Comparison of ENCODE assay signal across 9 cellular contexts in the genomic region with DNA sequence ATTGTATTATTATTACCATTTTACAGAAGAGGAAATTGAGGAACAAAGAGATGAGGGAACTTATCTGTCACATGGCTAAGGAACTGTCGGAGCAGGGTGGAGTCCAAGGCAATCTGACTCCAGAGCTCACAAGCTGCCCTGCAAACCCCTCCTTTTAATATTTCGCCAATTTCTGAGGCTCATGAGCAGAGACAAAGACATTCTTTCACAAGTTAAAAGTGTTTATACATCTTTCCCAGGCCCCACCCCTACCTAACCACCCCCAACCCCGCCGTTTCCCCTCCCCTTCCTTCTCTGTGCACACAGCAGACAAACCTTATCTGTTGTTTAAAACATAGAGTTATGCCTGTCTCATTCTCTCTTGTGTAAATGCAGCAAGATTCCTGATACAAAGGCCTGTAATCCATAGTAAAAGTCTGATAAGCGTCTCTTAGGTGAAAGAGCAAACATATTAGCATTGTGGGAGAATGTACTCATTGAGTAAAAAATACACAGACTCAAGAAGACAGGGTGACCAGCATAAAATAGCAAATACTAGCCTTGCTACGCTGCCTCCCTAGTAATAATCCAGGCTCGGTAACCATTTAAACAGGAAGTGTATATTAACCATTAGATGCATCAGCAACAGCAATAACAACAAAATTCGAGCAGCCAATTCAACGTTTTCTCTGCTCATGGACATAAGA. TPM values are rescaled to one million over a fixed set of nuclear protein-coding genes. Genes with fewer than 3 reads are reported as not detected.
DNase-seq lines count a peak whose midpoint lies in the region; ATAC-seq, FAIRE-seq and TF ChIP-seq lines count a peak whose summit lies in the region.
"Had no signal": no experiment of that assay in that cellular context is flagged by ENCODE, and none has a peak within 500 bp of the region (broad histone marks: within the 10 kb centered on the region; RNA-seq: fewer than 3 reads in every experiment).

No MANE protein-coding gene starts in this region.

- intact Hi-C loops in pancreas (cut with DNase I), result no loop called here

- H3K27me3 Mint-ChIP-seq in T-helper 17 cell, result no peaks in the 10 kb centered on the region
- no peaks in the 10 kb centered on the region for H3K27me3 Mint-ChIP-seq in endodermal cell (ENCODE audit: insufficient read depth)

- H3K4me1 ChIP-seq in fibroblast of lung (ENCODE audit: control insufficient read depth, extremely low read depth, insufficient read depth, low read length), result peaks cover 10% of the 10 kb centered on the region
- H3K4me1 ChIP-seq in pancreas, result no peaks in the 10 kb centered on the region
- H3K4me1 ChIP-seq in endodermal cell (ENCODE audit: control insufficient read depth, insufficient read depth, low read length), result peaks cover 16% of the 10 kb centered on the region

- ATAC-seq in T-helper 17 cell, result peak; percentile 75
- peak in 3 of 4 donors; percentile 27 to 62 (median 54) for ATAC-seq in pancreas

- H3K27ac Mint-ChIP-seq in T-helper 17 cell, result peak overlapping the region; percentile 89
- H3K27ac Mint-ChIP-seq in endodermal cell, result no peak overlapping the region

- no peak overlapping the region for H3K4me3 ChIP-seq in fibroblast of lung (replicated peaks in 1 of 4; ENCODE audit: control extremely low read depth in 1 of 4, insufficient read depth in 1 of 4, low read depth in 3 of 4, low read length in 4 of 4)
- no peak overlapping the region for H3K4me3 ChIP-seq in pancreas
- no peak overlapping the region for H3K4me3 ChIP-seq in endodermal cell (ENCODE audit: low read length)

- H3K27ac ChIP-seq in fibroblast of lung (ENCODE audit: insufficient read depth, low read length) (no peak overlapping the region), pancreas (no peak overlapping the region), endodermal cell (ENCODE audit: low read depth, low read length) (no peak overlapping the region)

- TF ChIP-seq CTCF in fibroblast of lung (conservative IDR thresholded peaks at IDR 0.05 in 1 of 2, IDR thresholded peaks at IDR 0.05 in 1 of 2; ENCODE audit: low read depth in 1 of 2, low read length in 2 of 2) (no peak), pancreas (IDR thresholded peaks at IDR 0.05) (no peak), endodermal cell (conservative IDR thresholded peaks at IDR 0.05) (no peak)

- H3K79me2 ChIP-seq in fibroblast of lung (ENCODE audit: control insufficient read depth, insufficient read depth, low read length), result peaks cover 2% of the 10 kb centered on the region

- H3K9ac ChIP-seq in fibroblast of lung (ENCODE audit: insufficient read depth, low read length) (no peak overlapping the region), endodermal cell (ENCODE audit: extremely low read depth, low read length, poor library complexity, severe bottlenecking) (no peak overlapping the region)

- H3K4me3 Mint-ChIP-seq in T-helper 17 cell, result peak overlapping the region; percentile 78
- no peak overlapping the region for H3K4me3 Mint-ChIP-seq in endodermal cell

- H3K36me3 ChIP-seq in fibroblast of lung (ENCODE audit: control insufficient read depth, insufficient read depth, low read length), result no peaks in the 10 kb centered on the region
- H3K36me3 ChIP-seq in pancreas, result no peaks in the 10 kb centered on the region
- H3K36me3 ChIP-seq in endodermal cell (ENCODE audit: control insufficient read depth, insufficient read depth, low read length), result peaks cover 28% of the 10 kb centered on the region

- no peaks in the 10 kb centered on the region for H3K9me3 Mint-ChIP-seq in endodermal cell

- H3K4me2 ChIP-seq in fibroblast of lung (ENCODE audit: extremely low read depth, insufficient read depth, low read length), result no peak overlapping the region

- H3K4me1 Mint-ChIP-seq in T-helper 17 cell (peaks cover 38% of the 10 kb centered on the region), endodermal cell (peaks cover 50% of the 10 kb centered on the region)

- H3K27me3 ChIP-seq in fibroblast of lung (ENCODE audit: control insufficient read depth, insufficient read depth, low read length), result no peaks in the 10 kb centered on the region
- H3K27me3 ChIP-seq in pancreas, result no peaks in the 10 kb centered on the region
- H3K27me3 ChIP-seq in endodermal cell (ENCODE audit: control insufficient read depth, insufficient read depth, low read length, poor library complexity, severe bottlenecking), result no peaks in the 10 kb centered on the region

- WGBS in pancreas, 2 donors, result 16 to 21% methylated on average over 9 of the region's 9 CpGs
- 85 to 90% methylated on average over 6 to 9 of the region's 9 CpGs for WGBS in endodermal cell (ENCODE audit: insufficient coverage in 1 of 2, insufficient read length in 1 of 2), 2 experiments

- DNase-seq in H4 (ENCODE audit: low spot score) (peak; percentile 76), T-helper 17 cell (no peak), fibroblast of lung (ENCODE audit: low read depth in 2 of 2) (peak; percentile 39 to 53), pancreas (no peak), NCI-H1105 (lab: John Stamatoyannopoulos, UW) (no peak), endodermal cell (no peak), kidney glomerular epithelial cell (lab: John Stamatoyannopoulos, UW) (no peak)
- no peak for DNase-seq in activated CD4-positive, CD25-positive, alpha-beta regulatory T cell treated with anti-CD3 and anti-CD28 coated beads, Interleukin-2, amount 50 U/mL, for 72 hours
- DNase-seq: DND-41 had no signal

- no peak overlapping the region for H2AFZ ChIP-seq in fibroblast of lung (ENCODE audit: low read length)

- no peaks in the 10 kb centered on the region for H3K9me3 ChIP-seq in T-helper 17 cell (ENCODE audit: control insufficient read depth, low read length, poor library complexity, severe bottlenecking)
- H3K9me3 ChIP-seq in fibroblast of lung (ENCODE audit: control insufficient read depth, insufficient read depth, low read depth, low read length), result no peaks in the 10 kb centered on the region
- H3K9me3 ChIP-seq in pancreas, result no peaks in the 10 kb centered on the region
- peaks cover 16% of the 10 kb centered on the region for H3K9me3 ChIP-seq in endodermal cell (ENCODE audit: control insufficient read depth, low read length)

- H3K36me3 Mint-ChIP-seq in T-helper 17 cell (ENCODE audit: low read depth) (peaks cover 2% of the 10 kb centered on the region), endodermal cell (ENCODE audit: low read depth) (peaks cover 18% of the 10 kb centered on the region)

- no peaks in the 10 kb centered on the region for H4K20me1 ChIP-seq in fibroblast of lung (ENCODE audit: control insufficient read depth, extremely low read depth, insufficient read depth, low read length)

- no peak for FAIRE-seq in pancreas (lab: Jason Lieb, UNC)

RNA-seq across cellular contexts. Expression of a gene that starts 44.2 kb away (rescaled TPM):
- total RNA-seq in H4 (2014; rRNA removed; shearing (Covaris generic)), result 103 and 110 TPM in 2 replicates
- total RNA-seq in T-helper 17 cell, result 10 to 100 TPM; 70.7 to 88.2 TPM
- total RNA-seq in fibroblast of lung, result 12.8 and 21.0 TPM in 2 replicates
- 9.6 and 16.4 TPM in 2 replicates for polyA plus RNA-seq in fibroblast of lung
- 7.5 and 10.2 TPM in 2 replicates for polyA plus RNA-seq in fibroblast of lung (2012)
- polyA minus RNA-seq in fibroblast of lung (ENCODE audit: low replicate concordance), result 32.6 and 53.8 TPM in 2 replicates
- total RNA-seq in pancreas, result 1 to 10 TPM; 1.2 to 2.3 (median 1.4) TPM
- polyA plus RNA-seq in pancreas, result 1 to 10 TPM; 1.1 to 1.8 TPM
- 10 to 100 TPM; 74.1 to 87.3 TPM for total RNA-seq in endodermal cell
- polyA plus RNA-seq in endodermal cell (2013, experiment 1 of 2), result 83.9 TPM
- polyA plus RNA-seq in endodermal cell (2013, experiment 2 of 2), result 76.5 TPM

Comparison
In these comparisons a context has a peak if more than half of its experiments do, and no peak if none do; other contexts are left out.
1. DNase-seq: peak in H4 (single experiment) and fibroblast of lung (2 of 2); none in T-helper 17 cell (0 of 3), pancreas (0 of 6), NCI-H1105 (single experiment), activated CD4-positive, CD25-positive, alpha-beta regulatory T cell treated with anti-CD3 and anti-CD28 coated beads, Interleukin-2, amount 50 U/mL, for 72 hours (single experiment), endodermal cell (single experiment) and kidney glomerular epithelial cell (single experiment).